ENCODE assay signal across 8 cellular contexts in genomic region chr12:120584343-120585149, GRCh38. TPM values are rescaled to one million over a fixed set of nuclear protein-coding genes. Genes with fewer than 3 reads are reported as not detected.
DNase-seq lines count a peak whose midpoint lies in the region; ATAC-seq and TF ChIP-seq lines count a peak whose summit lies in the region.

No MANE protein-coding gene starts in this region.

- peak overlapping the region; percentile 29; the same call in 1 of the 2 replicates for H3K4me3 ChIP-seq in AG10803 (ENCODE audit: low read length)
- H3K4me3 ChIP-seq in HL-60 (replicated peaks; ENCODE audit: insufficient read depth, low read length) = peak overlapping the region; percentile 26
- peak overlapping the region in 1 of 4 donors; percentile 66 for H3K4me3 ChIP-seq in adrenal gland

- no peaks in the 10 kb centered on the region for H3K9me3 ChIP-seq in adrenal gland (replicated peaks in 1 of 3)

- DNase-seq in AG10803 (ENCODE audit: low read depth) (no peak), HL-60 (ENCODE audit: low read depth in 1 of 2, low spot score in 1 of 2) (peak in 1 of 2 experiments; percentile 66), T follicular helper cell (ENCODE audit: low read depth) (peak; percentile 43), adrenal gland (peak in 5 of 7 donors; percentile 44 to 49 (median 46)), hypothalamus (lab: John Stamatoyannopoulos, UW) (peak in 40 of 51 donors; percentile 7 to 73 (median 48)), sciatic nerve (ENCODE audit: low spot score) (peak; percentile 62), OCI-M2 (lab: John Stamatoyannopoulos, UW; ENCODE audit: unreplicated experiment) (no peak), NAMALWA (ENCODE audit: low spot score) (no peak)

- peak; percentile 31 for ATAC-seq in sciatic nerve

- WGBS in adrenal gland, 4 donors = 1 to 13% (median 4%) methylated on average over 12 to 65 of the region's 65 CpGs

- H3K27ac ChIP-seq in HL-60 (replicated peaks) (no peak overlapping the region), adrenal gland (no peak overlapping the region)

- TF ChIP-seq CTCF in AG10803 (conservative IDR thresholded peaks at IDR 0.05; ENCODE audit: low read length) (peak; percentile 21; the same call in 1 of the 2 replicates), HL-60 (IDR thresholded peaks at IDR 0.05; ENCODE audit: insufficient read depth, low read length) (peak; percentile 32), adrenal gland (IDR thresholded peaks at IDR 0.05) (peak; percentile 11 to 47 (median 30))

- TF ChIP-seq POLR2A in adrenal gland (IDR thresholded peaks at IDR 0.05) = no peak

- H3K36me3 ChIP-seq in adrenal gland (replicated peaks in 1 of 2) = peaks cover 0 to 2% of the 10 kb centered on the region in 2 donors

- peaks cover 11 to 26% of the 10 kb centered on the region in 2 donors for H3K4me1 ChIP-seq in adrenal gland (replicated peaks in 1 of 2)

- H3K27me3 ChIP-seq in HL-60 (ENCODE audit: insufficient read depth, poor library complexity, severe bottlenecking) = peaks cover 2% of the 10 kb centered on the region
- H3K27me3 ChIP-seq in adrenal gland = no peaks in the 10 kb centered on the region

- intact Hi-C loops in adrenal gland (cut with DNase I) = loop anchor here (5.0 to 10.0 kb wide), 5 partner anchors 63 to 390 kb away; partner anchors contain the start of genes UNC119B (in 2 of the 2) and HNF1A (in 1 of the 2)
- intact Hi-C loops in sciatic nerve (cut with DNase I) = loop anchor here (10.0 kb wide), 1 partner anchor 60 kb away; the partner anchor contains the start of gene CABP1

RNA-seq across cellular contexts. Expression of gene POP5, which starts 3.3 kb away (rescaled TPM):
- total RNA-seq in adrenal gland = 10 to 100 TPM; 31.4 to 92.4 (median 62.4) TPM
- polyA plus RNA-seq in adrenal gland = 100 to 1,000 TPM in 2 of 3 donors, 10 to 100 TPM in 1; 69.0 to 158 (median 116) TPM
- 19.9 TPM for total RNA-seq in sciatic nerve

RNA-seq across cellular contexts. Expression of gene RNF10, which starts 50.4 kb away (rescaled TPM):
- 100 to 1,000 TPM; 113 to 366 (median 257) TPM for total RNA-seq in adrenal gland
- polyA plus RNA-seq in adrenal gland = 100 to 1,000 TPM; 194 to 741 (median 572) TPM
- 331 TPM for total RNA-seq in sciatic nerve

RNA-seq across cellular contexts. Expression of gene COQ5, which starts 55.6 kb away (rescaled TPM):
- 10 to 100 TPM; 24.9 to 54.0 (median 34.7) TPM for total RNA-seq in adrenal gland
- 10 to 100 TPM; 31.9 to 46.6 (median 34.2) TPM for polyA plus RNA-seq in adrenal gland
- 26.4 TPM for total RNA-seq in sciatic nerve

RNA-seq across cellular contexts. Expression of gene CABP1, which starts 55.9 kb away (rescaled TPM):
- total RNA-seq in adrenal gland (1 to 10 TPM in 6 of 8 donors, under 1 TPM in 1, not detected in 1; 0.42 to 3.9 (median 2.1) TPM), sciatic nerve (2.3 TPM)
- 1 to 10 TPM; 2.3 to 5.1 (median 2.9) TPM for polyA plus RNA-seq in adrenal gland

Comparison
In these comparisons a context has a peak if more than half of its experiments do, and no peak if none do; other contexts are left out.
1. DNase-seq: peak in T follicular helper cell (single experiment), adrenal gland (5 of 7), hypothalamus (40 of 51) and sciatic nerve (single experiment); none in AG10803 (single experiment), OCI-M2 (single experiment) and NAMALWA (single experiment).
2. Peak in every context shown above with its lines, with median percentiles within 50 percentile points of each other: CTCF ChIP-seq.